In genomic region chr10:120495226-120495625, GRCh38 we compare ENCODE assay signal across 23 cellular contexts. TPM values are rescaled to one million over a fixed set of nuclear protein-coding genes. Genes with fewer than 3 reads are reported as not detected.
DNase-seq lines count a peak whose midpoint lies in the region; ATAC-seq, FAIRE-seq and TF ChIP-seq lines count a peak whose summit lies in the region.
"Had no signal": no experiment of that assay in that cellular context is flagged by ENCODE, and none has a peak within 500 bp of the region (broad histone marks: within the 10 kb centered on the region; RNA-seq: fewer than 3 reads in every experiment).

No MANE protein-coding gene starts in this region.

- no peak for TF ChIP-seq CTCF in epithelial cell of proximal tubule (conservative IDR thresholded peaks at IDR 0.05; ENCODE audit: low read depth, low read length)
- TF ChIP-seq CTCF in pancreas (IDR thresholded peaks at IDR 0.05): no peak
- no peak for TF ChIP-seq CTCF in mammary epithelial cell (conservative IDR thresholded peaks at IDR 0.05 in 1 of 2, IDR thresholded peaks at IDR 0.05 in 1 of 2; ENCODE audit: extremely low read depth in 1 of 2, insufficient read depth in 1 of 2, low read depth in 1 of 2, low read length in 2 of 2)

- no peak overlapping the region for H3K4me3 ChIP-seq in epithelial cell of proximal tubule (ENCODE audit: low read depth, low read length)
- no peak overlapping the region for H3K4me3 ChIP-seq in pancreas
- no peak overlapping the region for H3K4me3 ChIP-seq in mammary epithelial cell (replicated peaks in 1 of 3; ENCODE audit: insufficient read depth in 1 of 3, low read depth in 2 of 3, low read length in 3 of 3)
- H3K4me3 ChIP-seq: BLaER1, heart right ventricle, MG63, thoracic aorta had no signal

- H3K27me3 ChIP-seq in pancreas: no peaks in the 10 kb centered on the region
- no peaks in the 10 kb centered on the region for H3K27me3 ChIP-seq in mammary epithelial cell (ENCODE audit: insufficient read depth, low read length)
- H3K27me3 ChIP-seq: BLaER1, MG63 had no signal

- H4K20me1 ChIP-seq in mammary epithelial cell (ENCODE audit: insufficient read depth, low read length): no peaks in the 10 kb centered on the region
- H4K20me1 ChIP-seq: BLaER1 had no signal

- H3K4me2 ChIP-seq in mammary epithelial cell (ENCODE audit: insufficient read depth, low read depth, low read length): no peak overlapping the region
- H3K4me2 ChIP-seq: BLaER1 had no signal

- no peaks in the 10 kb centered on the region for H3K79me2 ChIP-seq in mammary epithelial cell (ENCODE audit: insufficient read depth, low read length)

- H3K9ac ChIP-seq in mammary epithelial cell (ENCODE audit: insufficient read depth, low read length): no peak overlapping the region
- H3K9ac ChIP-seq: BLaER1 had no signal

- H3K9me3 ChIP-seq in pancreas: no peaks in the 10 kb centered on the region
- H3K9me3 ChIP-seq in mammary epithelial cell (replicated peaks; ENCODE audit: insufficient read depth, low read length): no peaks in the 10 kb centered on the region
- H3K9me3 ChIP-seq: BLaER1, heart right ventricle, MG63, thoracic aorta had no signal

- H3K4me1 ChIP-seq in pancreas: no peaks in the 10 kb centered on the region
- H3K4me1 ChIP-seq in mammary epithelial cell (ENCODE audit: insufficient read depth, low read length): peaks cover 7% of the 10 kb centered on the region
- H3K4me1 ChIP-seq: heart right ventricle had no signal

- no peak overlapping the region for H3K27ac ChIP-seq in pancreas
- H3K27ac ChIP-seq in mammary epithelial cell (ENCODE audit: insufficient read depth, low read depth, low read length): no peak overlapping the region
- H3K27ac ChIP-seq: BLaER1, heart right ventricle, thoracic aorta had no signal

- CTCF ChIA-PET in mammary epithelial cell (lab: Charles Lee; ENCODE audit: low non-redundant PET): no interaction called here

- 4 to 7% methylated on average over 3 of the region's 3 CpGs for WGBS in pancreas, 2 donors
- 96% methylated on average over 3 of the region's 3 CpGs for WGBS in mammary epithelial cell (ENCODE audit: low coverage, missing lambda C conversion rate)

- no peak for FAIRE-seq in pancreas (lab: Jason Lieb, UNC)
- FAIRE-seq: GM12892, keratinocyte had no signal

- DNase-seq in EH (ENCODE audit: low read depth): peak; percentile 17
- DNase-seq in NCI-H510A treated with DMSO at 0.1 percent for 48 hours (lab: John Stamatoyannopoulos, UW): peak; percentile 71
- peak; percentile 71 for DNase-seq in epithelial cell of proximal tubule (ENCODE audit: low read depth)
- DNase-seq in pancreas: peak in 2 of 6 donors; percentile 25 to 30
- no peak for DNase-seq in mammary epithelial cell
- DNase-seq: activated B cell treated with CpG ODN at 0.5 μM for 24 hours; activated naive CD8-positive, alpha-beta T cell treated with anti-CD3 and anti-CD28 coated beads, Interleukin-2, amount 50 U/mL, for 24 hours; effector CD8-positive, alpha-beta T cell; heart right ventricle; mesendoderm; MG63; NCI-H1694 treated with DMSO at 0.1 percent for 48 hours; NCI-H446; T-helper 17 cell had no signal

- H3K36me3 ChIP-seq in pancreas (no peaks in the 10 kb centered on the region), mammary epithelial cell (ENCODE audit: insufficient read depth, low read length) (no peaks in the 10 kb centered on the region)
- H3K36me3 ChIP-seq: BLaER1, heart right ventricle, MG63, thoracic aorta had no signal

- intact Hi-C loops in pancreas (cut with DNase I): no loop called here
- intact Hi-C loops in mammary epithelial cell (cut with micrococcal nuclease): no loop called here

- no peak overlapping the region for H2AFZ ChIP-seq in mammary epithelial cell (ENCODE audit: low read depth, low read length)

- ATAC-seq in pancreas: peak; percentile 69 to 91 (median 80)
- ATAC-seq in GM21619 (IDR thresholded peaks at IDR 0.05; ENCODE audit: unreplicated experiment): no peak
- ATAC-seq in HG03521 (IDR thresholded peaks at IDR 0.05; ENCODE audit: unreplicated experiment): no peak
- ATAC-seq in GM21423 (IDR thresholded peaks at IDR 0.05; ENCODE audit: unreplicated experiment): no peak
- ATAC-seq: activated naive CD8-positive, alpha-beta T cell treated with anti-CD3 and anti-CD28 coated beads, Interleukin-2, amount 50 U/mL, for 24 hours; heart right ventricle; stimulated activated effector memory CD8-positive, alpha-beta T cell treated with anti-CD3 and anti-CD28 coated beads, Interleukin-12 subunit alpha, Interleukin-12 subunit beta, amount 100 ng/mL, for 72 hours; T-helper 17 cell had no signal

- BruUV-seq in mammary epithelial cell (replicated peaks; lab: Mats Ljungman, UMichigan): no TSS peak

- dilution Hi-C loops in mammary epithelial cell (cut with HindIII; ENCODE audit: low sequenced_read_pairs): no loop called here

- in situ Hi-C loops in mammary epithelial cell (cut with MboI; ENCODE audit: low sequenced_read_pairs in 2 of 2): no loop called here

RNA-seq across cellular contexts. Expression of gene PLPP4, which starts 38.2 kb away (rescaled TPM):
- total RNA-seq in epithelial cell of proximal tubule (3.7 and 3.9 TPM in 2 replicates), pancreas (1 to 10 TPM in 1 of 6 donors, under 1 TPM in 1, not detected in 4; 0.08 to 1.7 TPM), mammary epithelial cell (10 to 100 TPM in 1 of 2 donors, under 1 TPM in 1; 0.35 to 10.3 TPM)
- polyA plus RNA-seq in pancreas (under 1 TPM in 1 of 2 donors, not detected in 1; 0.07 TPM), mammary epithelial cell (0.39 TPM)
- not detected for polyA minus RNA-seq in mammary epithelial cell
- total RNA-seq: activated B cell treated with CpG ODN at 0.5 μM for 24 hours; activated T-helper 2 cell treated with anti-CD3 and anti-CD28 coated beads, Interferon-gamma antibody, Interleukin-2, Interleukin-4, amounts not matched to agents 10 μg/mL and 5 μg/mL and 100 μg/mL, durations not matched to agents 14 hours and 24 hours and 36 hours; heart right ventricle; T-helper 17 cell; thoracic aorta had no signal
- polyA plus RNA-seq: heart right ventricle had no signal

Comparison
In these comparisons a context has a peak if more than half of its experiments do, and no peak if none do; other contexts are left out.
1. ATAC-seq: peak in pancreas (4 of 4); none in GM21619 (single experiment), HG03521 (single experiment) and GM21423 (single experiment).